Comparison of ENCODE assay signal across 9 cellular contexts in the genomic region with DNA sequence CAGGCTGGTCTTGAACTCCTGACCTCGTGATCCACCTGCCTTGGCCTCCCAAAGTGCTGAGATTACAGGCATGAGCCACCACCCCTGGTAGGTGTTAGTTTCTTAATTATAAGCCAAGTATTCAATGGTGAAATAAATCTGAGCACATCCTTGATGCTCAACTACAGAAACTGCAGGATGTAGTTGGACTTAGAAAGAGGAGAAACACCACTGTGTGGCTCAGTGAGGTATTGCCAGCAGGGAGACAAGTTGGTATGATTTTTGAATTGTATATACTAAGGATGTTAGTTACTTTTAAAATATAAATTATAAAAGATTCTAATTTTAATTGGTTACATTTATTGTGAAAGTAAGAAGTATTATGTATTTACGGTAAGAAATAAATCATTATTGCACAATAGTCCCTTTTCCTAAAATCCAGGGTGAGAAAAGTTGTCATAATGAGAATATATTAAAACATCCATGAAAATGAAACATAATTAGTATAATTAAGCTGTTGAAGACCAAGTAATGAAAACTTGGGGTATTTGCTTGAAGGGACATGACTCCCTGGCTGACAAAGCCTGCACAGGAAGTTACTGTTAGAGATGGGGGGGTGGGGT. TPM values are rescaled to one million over a fixed set of nuclear protein-coding genes. Genes with fewer than 3 reads are reported as not detected.
DNase-seq lines count a peak whose midpoint lies in the region; ATAC-seq and TF ChIP-seq lines count a peak whose summit lies in the region.
"Had no signal": no experiment of that assay in that cellular context is flagged by ENCODE, and none has a peak within 500 bp of the region (broad histone marks: within the 10 kb centered on the region; RNA-seq: fewer than 3 reads in every experiment).

No MANE protein-coding gene starts in this region.

- ATAC-seq in HG03442 (IDR thresholded peaks at IDR 0.05; ENCODE audit: unreplicated experiment) (peak; percentile 66), HG03378 (IDR thresholded peaks at IDR 0.05; ENCODE audit: unreplicated experiment) (no peak), HG03097 (IDR thresholded peaks at IDR 0.05; ENCODE audit: low FRiP score, unreplicated experiment) (no peak)
- ATAC-seq: activated T-cell treated with anti-CD3 and anti-CD28 coated beads, Interleukin-2, amount 50 U/mL, for 4 hours had no signal

- DNase-seq in GM10266 (ENCODE audit: extremely low spot score): no peak
- DNase-seq in amniotic epithelial cell (ENCODE audit: low read depth): peak; percentile 50
- DNase-seq in myocyte (ENCODE audit: low read depth): peak; percentile 19
- no peak for DNase-seq in SKM-1 (lab: John Stamatoyannopoulos, UW; ENCODE audit: unreplicated experiment)
- DNase-seq in activated CD4-positive, alpha-beta T cell treated with anti-CD3 and anti-CD28 coated beads, Interleukin-2, amount 50 U/mL, for 1 hour: no peak
- DNase-seq: activated T-cell treated with anti-CD3 and anti-CD28 coated beads, Interleukin-2, amount 50 U/mL, for 4 hours had no signal

- TF ChIP-seq CTCF in GM10266 (IDR thresholded peaks at IDR 0.05; ENCODE audit: control insufficient read depth, insufficient read depth, low read depth, missing control alignments): peak; percentile 36

RNA-seq across cellular contexts. Expression of a gene that starts 17.6 kb away (rescaled TPM):
- total RNA-seq in myocyte: 3.0 and 3.4 TPM in 2 replicates
- polyA plus RNA-seq in myocyte (2012): 2.8 TPM

RNA-seq across cellular contexts. Expression of a gene that starts 23.2 kb away (rescaled TPM):
- total RNA-seq in myocyte: 0.16 TPM in 1 of 2 replicates, not detected in the other
- polyA plus RNA-seq in myocyte (2012): 0.05 TPM

RNA-seq across cellular contexts. Expression of a gene that starts 33.5 kb away (rescaled TPM):
- total RNA-seq in myocyte: 998 and 1,026 TPM in 2 replicates
- 1,834 TPM for polyA plus RNA-seq in myocyte (2012)

Comparison
In these comparisons a context has a peak if more than half of its experiments do, and no peak if none do; other contexts are left out.
1. DNase-seq: peak in amniotic epithelial cell (single experiment) and myocyte (single experiment); none in GM10266 (single experiment), SKM-1 (single experiment) and activated CD4-positive, alpha-beta T cell treated with anti-CD3 and anti-CD28 coated beads, Interleukin-2, amount 50 U/mL, for 1 hour (single experiment).